14 cellular contexts compared by ENCODE assay signal in the genomic region with DNA sequence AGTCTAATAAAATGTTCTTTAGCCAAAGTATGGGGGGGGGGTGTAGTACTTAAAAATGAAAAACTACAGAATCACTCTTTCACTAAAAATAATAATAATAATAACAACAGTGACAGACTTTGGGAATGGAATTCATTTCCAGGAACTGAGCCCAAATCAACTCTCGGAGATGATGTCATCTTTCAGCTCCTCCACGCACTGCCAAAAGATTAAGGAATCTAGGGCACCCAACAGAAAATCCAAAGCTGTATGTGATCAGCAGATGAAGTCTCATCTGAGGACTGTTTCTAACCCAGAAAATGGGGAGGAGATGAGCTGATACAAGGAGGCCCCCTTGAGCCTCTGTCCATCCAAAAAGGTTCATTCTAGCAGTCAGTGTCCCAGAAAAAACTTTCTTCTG. TPM values are rescaled to one million over a fixed set of nuclear protein-coding genes. Genes with fewer than 3 reads are reported as not detected.
DNase-seq lines count a peak whose midpoint lies in the region; ATAC-seq and TF ChIP-seq lines count a peak whose summit lies in the region.
"Had no signal": no experiment of that assay in that cellular context is flagged by ENCODE, and none has a peak within 500 bp of the region (broad histone marks: within the 10 kb centered on the region; RNA-seq: fewer than 3 reads in every experiment).

No MANE protein-coding gene starts in this region.

- H3K27ac ChIP-seq in brain microvascular endothelial cell = peak overlapping the region; percentile 2
- peak overlapping the region in 5 of 12 donors; percentile 1 to 63 (median 33) for H3K27ac ChIP-seq in heart left ventricle
- peak overlapping the region; percentile 3 for H3K27ac ChIP-seq in skeletal muscle tissue (ENCODE audit: low read depth, low read length)
- H3K27ac ChIP-seq: BLaER1, SJSA1 had no signal

- in situ Hi-C loops in brain microvascular endothelial cell (cut with HindIII; ENCODE audit: low pct_ligation_motif_present, low sequenced_read_pairs) = no loop called here

- H3K4me1 ChIP-seq in heart left ventricle = peaks cover 0 to 91% (median 64%) of the 10 kb centered on the region in 12 donors
- peaks cover 40 to 62% (median 52%) of the 10 kb centered on the region in 3 donors for H3K4me1 ChIP-seq in skeletal muscle tissue (ENCODE audit: control insufficient read depth in 3 of 3, insufficient read depth in 3 of 3, low read length in 3 of 3)
- H3K4me1 ChIP-seq: SJSA1 had no signal

- intact Hi-C loops in heart left ventricle (cut with DNase I) = no loop called here

- TF ChIP-seq CTCF in brain microvascular endothelial cell (IDR thresholded peaks at IDR 0.05; ENCODE audit: low read depth, low read length, missing control alignments) (no peak), heart left ventricle (IDR thresholded peaks at IDR 0.05) (no peak)

- H3K27me3 ChIP-seq in brain microvascular endothelial cell (replicated peaks) (no peaks in the 10 kb centered on the region), heart left ventricle (no peaks in the 10 kb centered on the region), skeletal muscle tissue (ENCODE audit: control insufficient read depth in 3 of 3, insufficient read depth in 3 of 3, low read length in 3 of 3) (no peaks in the 10 kb centered on the region)
- H3K27me3 ChIP-seq: BLaER1, left lung, SJSA1 had no signal

- TF ChIP-seq POLR2A in heart left ventricle (IDR thresholded peaks at IDR 0.05) = no peak

- ATAC-seq in heart left ventricle (peak in 3 of 4 donors; percentile 35 to 64 (median 58)), HG03025 (IDR thresholded peaks at IDR 0.05; ENCODE audit: low FRiP score, unreplicated experiment) (no peak)
- ATAC-seq: activated T-cell treated with anti-CD3 and anti-CD28 coated beads, Interleukin-2, amount 50 U/mL, for 4 hours; left lung had no signal

- 4 to 22% (median 12%) methylated on average over 2 of the region's 2 CpGs for WGBS in heart left ventricle, 4 donors

- H3K36me3 ChIP-seq in brain microvascular endothelial cell (replicated peaks) (peaks cover 9% of the 10 kb centered on the region), heart left ventricle (peaks cover 0 to 11% (median 0%) of the 10 kb centered on the region in 9 donors), skeletal muscle tissue (ENCODE audit: control insufficient read depth in 3 of 3, insufficient read depth in 3 of 3, low read length in 3 of 3) (peaks cover 0 to 9% (median 2%) of the 10 kb centered on the region in 3 donors)
- H3K36me3 ChIP-seq: left lung, SJSA1 had no signal

- no peak overlapping the region for H3K9ac ChIP-seq in skeletal muscle tissue (ENCODE audit: low read depth in 1 of 3, low read length in 3 of 3)
- H3K9ac ChIP-seq: BLaER1 had no signal

- H3K9me3 ChIP-seq in heart left ventricle (no peaks in the 10 kb centered on the region), skeletal muscle tissue (ENCODE audit: control insufficient read depth in 3 of 3, low read length in 3 of 3) (no peaks in the 10 kb centered on the region)
- H3K9me3 ChIP-seq: BLaER1, left lung, SJSA1 had no signal

- peak; percentile 47 for DNase-seq in HCEC 1CT
- DNase-seq in brain microvascular endothelial cell = peak; percentile 47
- DNase-seq in heart left ventricle = no peak
- DNase-seq in GF-D8 (lab: John Stamatoyannopoulos, UW) = no peak
- no peak for DNase-seq in stimulated activated CD4-positive, alpha-beta T cell treated with anti-CD3 and anti-CD28 coated beads, Interleukin-2, amount 100 ng/mL, for 48 hours
- DNase-seq: activated T-cell treated with anti-CD3 and anti-CD28 coated beads, Interleukin-2, amount 50 U/mL, for 4 hours; left lung; NCI-H1436; posterior cingulate gyrus; T1000 had no signal

- H3K4me3 ChIP-seq in brain microvascular endothelial cell (ENCODE audit: low read depth, low read length) (no peak overlapping the region), heart left ventricle (no peak overlapping the region), skeletal muscle tissue (ENCODE audit: low read length in 3 of 3) (no peak overlapping the region)
- H3K4me3 ChIP-seq: BLaER1, left lung, SJSA1 had no signal

RNA-seq across cellular contexts. Expression of a gene that starts 54.5 kb away (rescaled TPM):
- total RNA-seq in heart left ventricle = 10 to 100 TPM; 20.4 to 38.2 (median 29.1) TPM
- 10 to 100 TPM; 14.7 to 21.1 TPM for polyA plus RNA-seq in heart left ventricle
- total RNA-seq in skeletal muscle tissue = 17.7 TPM

Comparison
In these comparisons a context has a peak if more than half of its experiments do, and no peak if none do; other contexts are left out.
1. DNase-seq: peak in HCEC 1CT (single experiment) and brain microvascular endothelial cell (single experiment); none in heart left ventricle (0 of 5), GF-D8 (single experiment) and stimulated activated CD4-positive, alpha-beta T cell treated with anti-CD3 and anti-CD28 coated beads, Interleukin-2, amount 100 ng/mL, for 48 hours (0 of 2).